Comparison of ENCODE assay signal across 9 cellular contexts in the genomic region with DNA sequence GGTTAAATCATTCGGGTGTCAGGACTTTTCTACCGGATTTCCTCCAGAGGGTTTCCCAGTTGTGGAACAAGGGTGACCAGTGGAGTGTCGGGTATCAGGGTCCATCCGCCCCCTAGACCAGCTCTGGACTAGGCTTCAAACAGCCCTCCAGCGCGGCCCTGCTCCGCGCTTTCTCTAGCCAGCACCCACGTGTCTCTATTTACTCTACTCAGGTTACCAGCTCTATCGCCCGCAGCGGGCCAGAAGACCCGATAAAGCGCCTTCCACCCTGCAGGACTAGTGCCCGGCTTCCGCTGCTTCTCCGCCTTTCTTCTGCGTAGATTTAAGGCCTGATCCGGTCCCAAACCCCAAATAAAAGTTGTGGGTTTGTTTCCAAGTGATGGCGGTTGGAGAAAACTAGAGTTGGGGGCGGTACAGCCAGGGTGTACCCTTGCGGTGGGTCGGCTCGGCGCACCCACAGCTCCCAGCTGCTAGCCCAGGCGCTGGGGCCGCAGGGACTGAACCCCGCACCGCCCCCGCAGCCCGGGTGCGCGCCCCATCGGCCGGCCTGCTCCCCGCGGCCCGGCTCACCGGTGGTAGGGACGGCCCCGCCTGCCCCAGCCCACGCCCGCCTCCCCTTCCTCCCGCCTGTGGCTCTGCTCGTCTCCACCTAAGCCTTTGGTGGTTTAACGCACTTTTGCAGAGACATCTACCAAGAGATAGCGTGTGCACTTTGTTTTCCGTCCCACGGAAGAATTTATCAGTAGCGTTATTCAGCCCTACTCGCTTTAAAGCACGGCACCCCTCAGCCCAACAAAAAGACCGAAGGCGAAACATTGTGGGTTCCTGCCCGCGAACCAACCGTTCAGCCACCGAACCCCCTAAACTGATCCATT. TPM values are rescaled to one million over a fixed set of nuclear protein-coding genes. Genes with fewer than 3 reads are reported as not detected.
DNase-seq lines count a peak whose midpoint lies in the region; ATAC-seq and TF ChIP-seq lines count a peak whose summit lies in the region.
"Had no signal": no experiment of that assay in that cellular context is flagged by ENCODE, and none has a peak within 500 bp of the region (broad histone marks: within the 10 kb centered on the region; RNA-seq: fewer than 3 reads in every experiment).

No MANE protein-coding gene starts in this region.

- H3K4me3 Mint-ChIP-seq in activated naive CD4-positive, alpha-beta T cell treated with anti-CD3 and anti-CD28 coated beads, Interleukin-2, amount 50 U/mL, for 24 hours = peak overlapping the region; percentile 94

- no peaks in the 10 kb centered on the region for H3K9me3 Mint-ChIP-seq in activated naive CD4-positive, alpha-beta T cell treated with anti-CD3 and anti-CD28 coated beads, Interleukin-2, amount 50 U/mL, for 24 hours

- peak overlapping the region; percentile 99 for H3K27ac Mint-ChIP-seq in activated naive CD4-positive, alpha-beta T cell treated with anti-CD3 and anti-CD28 coated beads, Interleukin-2, amount 50 U/mL, for 24 hours

- H3K27me3 Mint-ChIP-seq in activated naive CD4-positive, alpha-beta T cell treated with anti-CD3 and anti-CD28 coated beads, Interleukin-2, amount 50 U/mL, for 24 hours = no peaks in the 10 kb centered on the region

- peaks cover 28% of the 10 kb centered on the region for H3K36me3 Mint-ChIP-seq in activated naive CD4-positive, alpha-beta T cell treated with anti-CD3 and anti-CD28 coated beads, Interleukin-2, amount 50 U/mL, for 24 hours

- DNase-seq in CMK (ENCODE audit: low read depth) (peak; percentile 29), HFF-Myc (ENCODE audit: extremely low read depth, low read depth) (no peak), RPMI7951 (ENCODE audit: low read depth) (peak; percentile 64), iPS-NIHi11 (ENCODE audit: low spot score) (peak; percentile 47), SW 1271 (lab: John Stamatoyannopoulos, UW) (no peak)
- DNase-seq in stimulated activated CD4-positive, alpha-beta T cell treated with anti-CD3 and anti-CD28 coated beads, Interleukin-2, amount 100 ng/mL, for 4 hours (ENCODE audit: low read depth) = peak; percentile 69

- ATAC-seq in HG03565 (IDR thresholded peaks at IDR 0.05; ENCODE audit: unreplicated experiment) = no peak
- ATAC-seq: HCT116 had no signal

- H3K4me3 ChIP-seq in HFF-Myc (replicated peaks; ENCODE audit: low read depth, low read length) = peak overlapping the region; percentile 40

- TF ChIP-seq CTCF in HFF-Myc (IDR thresholded peaks at IDR 0.05; ENCODE audit: low read depth, low read length, missing control alignments) = no peak

- H3K4me1 Mint-ChIP-seq in activated naive CD4-positive, alpha-beta T cell treated with anti-CD3 and anti-CD28 coated beads, Interleukin-2, amount 50 U/mL, for 24 hours = peaks cover 46% of the 10 kb centered on the region

RNA-seq across cellular contexts. Expression of gene LEF1, which starts 2.1 kb away (rescaled TPM):
- total RNA-seq in RPMI7951 (2014; rRNA removed; shearing (Covaris generic)) = 31.6 and 52.9 TPM in 2 replicates

Comparison
In these comparisons a context has a peak if more than half of its experiments do, and no peak if none do; other contexts are left out.
1. DNase-seq: peak in CMK (single experiment), RPMI7951 (single experiment), iPS-NIHi11 (single experiment) and stimulated activated CD4-positive, alpha-beta T cell treated with anti-CD3 and anti-CD28 coated beads, Interleukin-2, amount 100 ng/mL, for 4 hours (single experiment); none in HFF-Myc (single experiment) and SW 1271 (0 of 2).